Comparison of ENCODE assay signal across 8 cellular contexts in genomic region chr6:116680880-116681672, GRCh38. TPM values are rescaled to one million over a fixed set of nuclear protein-coding genes. Genes with fewer than 3 reads are reported as not detected.
A peak's percentile ranks its signal among the peaks of the same experiment; 100 is the strongest.
DNase-seq lines count a peak whose midpoint lies in the region; ATAC-seq, FAIRE-seq and TF ChIP-seq lines count a peak whose summit lies in the region.

Gene KPNA5, plus strand, starts transcription at chr6:116681211. Its CDS starts 124 bp downstream, at chr6:116681335.

- H3K9me3 Mint-ChIP-seq in T-helper 2 cell treated with Interferon-gamma antibody and Interleukin-4, amounts not matched to agents 5 μg/mL and 100 μg/mL, for 36 hours: no peaks in the 10 kb centered on the region
- no peaks in the 10 kb centered on the region for H3K9me3 Mint-ChIP-seq in astrocyte (ENCODE audit: unreplicated experiment)

- peak; percentile 71 for DNase-seq in NCI-H187 treated with DMSO at 0.1 percent for 48 hours (lab: John Stamatoyannopoulos, UW)
- DNase-seq in T-helper 2 cell treated with Interferon-gamma antibody and Interleukin-4, amounts not matched to agents 5 μg/mL and 100 μg/mL, for 36 hours (ENCODE audit: low spot score): peak; percentile 88
- DNase-seq in astrocyte (ENCODE audit: low read depth): peak; percentile 78
- peak; percentile 88 for DNase-seq in hepatic stellate cell (ENCODE audit: low spot score)
- peak; percentile 71 for DNase-seq in renal cortical epithelial cell (ENCODE audit: low read depth)
- peak; percentile 96 for DNase-seq in aorta

- H3K36me3 Mint-ChIP-seq in T-helper 2 cell treated with Interferon-gamma antibody and Interleukin-4, amounts not matched to agents 5 μg/mL and 100 μg/mL, for 36 hours (ENCODE audit: low read depth): peaks cover 24% of the 10 kb centered on the region
- peaks cover under 1% of the 10 kb centered on the region for H3K36me3 Mint-ChIP-seq in astrocyte (ENCODE audit: low read depth, unreplicated experiment)

- no peaks in the 10 kb centered on the region for H3K27me3 Mint-ChIP-seq in T-helper 2 cell treated with Interferon-gamma antibody and Interleukin-4, amounts not matched to agents 5 μg/mL and 100 μg/mL, for 36 hours (ENCODE audit: low read depth)
- H3K27me3 Mint-ChIP-seq in astrocyte (ENCODE audit: low read depth, unreplicated experiment): no peaks in the 10 kb centered on the region

- peaks cover 38% of the 10 kb centered on the region for H3K79me2 ChIP-seq in astrocyte (ENCODE audit: insufficient read depth, low read length)

- H3K27me3 ChIP-seq in astrocyte (ENCODE audit: insufficient read depth, low read length) (no peaks in the 10 kb centered on the region), aorta (ENCODE audit: control insufficient read depth in 1 of 2, insufficient read depth in 2 of 2, low read length in 1 of 2) (no peaks in the 10 kb centered on the region)

- peak within 1 kb of the TSS; percentile 99 for H3K27ac Mint-ChIP-seq in T-helper 2 cell treated with Interferon-gamma antibody and Interleukin-4, amounts not matched to agents 5 μg/mL and 100 μg/mL, for 36 hours
- peak within 1 kb of the TSS; percentile 93 for H3K27ac Mint-ChIP-seq in astrocyte (ENCODE audit: unreplicated experiment)

- peak within 1 kb of the TSS; percentile 98 for H3K4me3 Mint-ChIP-seq in T-helper 2 cell treated with Interferon-gamma antibody and Interleukin-4, amounts not matched to agents 5 μg/mL and 100 μg/mL, for 36 hours
- peak within 1 kb of the TSS; percentile 97 for H3K4me3 Mint-ChIP-seq in astrocyte (ENCODE audit: unreplicated experiment)

- peak; percentile 95 for ATAC-seq in GM18505 (IDR thresholded peaks at IDR 0.05; ENCODE audit: unreplicated experiment)
- peak; percentile 90 for ATAC-seq in HG02970 (IDR thresholded peaks at IDR 0.05; ENCODE audit: low FRiP score, unreplicated experiment)
- peak; percentile 98 for ATAC-seq in aorta (ENCODE audit: low FRiP score)

- intact Hi-C loops in aorta (cut with DNase I): no loop called here

- peak within 1 kb of the TSS; percentile 78 for H3K27ac ChIP-seq in astrocyte (ENCODE audit: low read depth, low read length)
- H3K27ac ChIP-seq in aorta (ENCODE audit: low read depth in 1 of 2, low read length in 2 of 2): peak within 1 kb of the TSS; percentile 8 to 68

- H3K4me1 ChIP-seq in astrocyte (ENCODE audit: insufficient read depth, low read length): peaks cover 11% of the 10 kb centered on the region
- peaks cover 0 to 3% of the 10 kb centered on the region in 2 donors for H3K4me1 ChIP-seq in aorta (ENCODE audit: control insufficient read depth in 1 of 2, insufficient read depth in 2 of 2, low read length in 2 of 2)

- H3K36me3 ChIP-seq in astrocyte (ENCODE audit: insufficient read depth, low read length) (no peaks in the 10 kb centered on the region), aorta (ENCODE audit: control insufficient read depth in 1 of 2, insufficient read depth in 2 of 2, low read length in 1 of 2) (no peaks in the 10 kb centered on the region)

- peaks cover 23% of the 10 kb centered on the region for H3K4me1 Mint-ChIP-seq in T-helper 2 cell treated with Interferon-gamma antibody and Interleukin-4, amounts not matched to agents 5 μg/mL and 100 μg/mL, for 36 hours (ENCODE audit: low read depth)
- no peaks in the 10 kb centered on the region for H3K4me1 Mint-ChIP-seq in astrocyte (ENCODE audit: low read depth, unreplicated experiment)

- H3K9ac ChIP-seq in astrocyte (ENCODE audit: low read length): peak within 1 kb of the TSS; percentile 89

- 0% methylated on average over 59 to 69 of the region's 69 CpGs for WGBS in aorta, 2 donors

- TF ChIP-seq CTCF in astrocyte (IDR thresholded peaks at IDR 0.05; ENCODE audit: insufficient read depth, low read depth, low read length): no peak

- peak within 1 kb of the TSS; percentile 96 for H2AFZ ChIP-seq in astrocyte (ENCODE audit: low read depth, low read length)

- H3K4me3 ChIP-seq in astrocyte (ENCODE audit: insufficient read depth, low read depth, low read length): peak within 1 kb of the TSS; percentile 91
- H3K4me3 ChIP-seq in aorta (ENCODE audit: low read length in 2 of 2): peak within 1 kb of the TSS; percentile 42 to 53

- FAIRE-seq in astrocyte (lab: Jason Lieb, UNC): no peak

- H4K20me1 ChIP-seq in astrocyte (ENCODE audit: insufficient read depth, low read length): peaks cover 10% of the 10 kb centered on the region

- peak; percentile 97 for TF ChIP-seq POLR2A in GM18505 (IDR thresholded peaks at IDR 0.05; ENCODE audit: borderline replicate concordance, extremely low read depth, insufficient read depth, insufficient read length)

- no peaks in the 10 kb centered on the region for H3K9me3 ChIP-seq in astrocyte (ENCODE audit: insufficient read depth, low read depth, low read length)
- H3K9me3 ChIP-seq in aorta (ENCODE audit: control insufficient read depth, low read length): no peaks in the 10 kb centered on the region

- H3K4me2 ChIP-seq in astrocyte (ENCODE audit: low read length): peak within 1 kb of the TSS; percentile 98

RNA-seq across cellular contexts. Expression of gene KPNA5, which starts in this region (rescaled TPM):
- total RNA-seq in astrocyte: 14.3 and 14.4 TPM in 2 replicates
- total RNA-seq in renal cortical epithelial cell: 11.9 and 14.8 TPM in 2 replicates
- 10 to 100 TPM; 18.9 to 21.7 TPM for total RNA-seq in aorta
- polyA plus RNA-seq in aorta: 1 to 10 TPM; 3.4 to 3.8 TPM

Comparison
In these comparisons a context has a peak if more than half of its experiments do, and no peak if none do; other contexts are left out.
1. Peak in every context shown above with its lines: DNase-seq, ATAC-seq, H3K4me3 ChIP-seq and H3K27ac ChIP-seq.